Comparison of ENCODE assay signal across 18 cellular contexts in genomic region chr2:10594481-10594880, GRCh38.
DNase-seq lines count a peak whose midpoint lies in the region; ATAC-seq, FAIRE-seq and TF ChIP-seq lines count a peak whose summit lies in the region.
"Had no signal": no experiment of that assay in that cellular context is flagged by ENCODE, and none has a peak within 500 bp of the region (broad histone marks: within the 10 kb centered on the region; RNA-seq: fewer than 3 reads in every experiment).

No MANE protein-coding gene starts in this region.

- TF ChIP-seq EP300 in HepG2 (IDR thresholded peaks at IDR 0.05; ENCODE audit: low read depth in 2 of 2, low read length in 2 of 2) (no peak), HepG2 (CRISPR knock-in tag; IDR thresholded peaks at IDR 0.05; ENCODE audit: borderline replicate concordance) (no peak)

- POLR2A ChIA-PET in HepG2 (lab: Yijun Ruan, JAX), result no interaction called here

- in situ Hi-C loops in HepG2 (cut with HindIII; ENCODE audit: extremely low pct_ligation_motif_present, low pct_unique_long_range_greater_than_20kb), result no loop called here

- H3K4me3 Mint-ChIP-seq in endothelial cell (ENCODE audit: unreplicated experiment), result peak overlapping the region; percentile 23
- no peak overlapping the region for H3K4me3 Mint-ChIP-seq in nephron progenitor cell
- no peak overlapping the region for H3K4me3 Mint-ChIP-seq in T-helper 17 cell
- H3K4me3 Mint-ChIP-seq: CD4-positive, alpha-beta memory T cell had no signal

- H3K9me3 Mint-ChIP-seq in endothelial cell (ENCODE audit: unreplicated experiment) (no peaks in the 10 kb centered on the region), nephron progenitor cell (peaks cover 13% of the 10 kb centered on the region)
- H3K9me3 Mint-ChIP-seq: CD4-positive, alpha-beta memory T cell had no signal

- CTCF ChIA-PET in HepG2 (lab: Yijun Ruan, JAX; ENCODE audit: low intra/inter-chr PET ratio, low total read pairs), result no interaction called here

- TF ChIP-seq RAD21 in HepG2 (CRISPR knock-in tag; IDR thresholded peaks at IDR 0.05), result no peak

- DNase-seq in endothelial cell (ENCODE audit: low spot score), result no peak
- no peak for DNase-seq in HepG2 (ENCODE audit: low spot score)
- DNase-seq in nephron progenitor cell, result no peak
- no peak for DNase-seq in activated T-cell treated with anti-CD3 and anti-CD28 coated beads, Interleukin-2, amount 50 U/mL, for 1 hour
- no peak for DNase-seq in GM20000 (ENCODE audit: low spot score)
- DNase-seq in central memory CD4-positive, alpha-beta T cell, result no peak
- DNase-seq in T-helper 17 cell, result no peak
- DNase-seq: C1 segment of cervical spinal cord; Calu3; CD4-positive, alpha-beta memory T cell; COR-L47; DMS53; DMS79 treated with DMSO at 0.1 percent for 48 hours; GM23248; H7; HCEC 1CT had no signal

- ATAC-seq in HepG2 (no peak), T-helper 17 cell (no peak)

- peaks cover 11% of the 10 kb centered on the region for H3K36me3 Mint-ChIP-seq in endothelial cell (ENCODE audit: low read depth, unreplicated experiment)
- peaks cover 67% of the 10 kb centered on the region for H3K36me3 Mint-ChIP-seq in nephron progenitor cell (ENCODE audit: low read depth)
- H3K36me3 Mint-ChIP-seq in T-helper 17 cell (ENCODE audit: low read depth), result peaks cover 12% of the 10 kb centered on the region

- BruUV-seq in HepG2 (replicated peaks; lab: Mats Ljungman, UMichigan), result no TSS peak

- TF ChIP-seq CTCF in endothelial cell (IDR thresholded peaks at IDR 0.05; ENCODE audit: unreplicated experiment) (no peak), HepG2 (CRISPR knock-in tag; IDR thresholded peaks at IDR 0.05) (no peak), nephron progenitor cell (IDR thresholded peaks at IDR 0.05) (no peak), GM20000 (IDR thresholded peaks at IDR 0.05; ENCODE audit: extremely low read depth, missing control alignments) (no peak)

- no peaks in the 10 kb centered on the region for H3K79me2 ChIP-seq in HepG2 (ENCODE audit: insufficient read depth, low read length)

- TF ChIP-seq POLR2A in HepG2 (IDR thresholded peaks at IDR 0.05; ENCODE audit: insufficient read depth in 1 of 2, low read depth in 2 of 2, low read length in 2 of 2), result no peak

- H3K36me3 ChIP-seq in HepG2 (replicated peaks in 1 of 2; ENCODE audit: control insufficient read depth in 1 of 2, insufficient read depth in 2 of 2, low read length in 2 of 2), result peaks cover 20 to 70% of the 10 kb centered on the region in 2 experiments

- H4K20me1 ChIP-seq in HepG2 (ENCODE audit: insufficient read depth, low read length), result no peaks in the 10 kb centered on the region; the same call in none of the 2 replicates

- no peak overlapping the region for H3K4me2 ChIP-seq in HepG2 (ENCODE audit: low read depth, low read length)

- H3K27ac Mint-ChIP-seq in endothelial cell (ENCODE audit: unreplicated experiment), result peak overlapping the region; percentile 99
- peak overlapping the region; percentile 66 for H3K27ac Mint-ChIP-seq in nephron progenitor cell
- H3K27ac Mint-ChIP-seq in T-helper 17 cell, result no peak overlapping the region

- intact Hi-C loops in HepG2 (cut with micrococcal nuclease; ENCODE audit: unreplicated experiment), result no loop called here

- H3K27me3 Mint-ChIP-seq in endothelial cell (ENCODE audit: unreplicated experiment) (peaks cover 3% of the 10 kb centered on the region), nephron progenitor cell (ENCODE audit: low read depth, poor library complexity) (no peaks in the 10 kb centered on the region), T-helper 17 cell (no peaks in the 10 kb centered on the region)
- H3K27me3 Mint-ChIP-seq: CD4-positive, alpha-beta memory T cell had no signal

- no peak overlapping the region for H3K27ac ChIP-seq in HepG2 (ENCODE audit: extremely low read length, insufficient read depth, low read length)
- H3K27ac ChIP-seq: GM23248 had no signal

- no peaks in the 10 kb centered on the region for H3K27me3 ChIP-seq in HepG2 (ENCODE audit: control insufficient read depth in 1 of 2, insufficient read depth in 2 of 2, low read length in 2 of 2)

- WGBS in HepG2 (ENCODE audit: low lambda C conversion rate), result 92% methylated on average over 5 of the region's 5 CpGs

- H3K4me3 ChIP-seq in HepG2 (replicated peaks in 1 of 3; ENCODE audit: insufficient read depth in 1 of 3, low read depth in 2 of 3, low read length in 3 of 3), result no peak overlapping the region
- H3K4me3 ChIP-seq: GM23248 had no signal

- peak; percentile 15 for FAIRE-seq in HepG2 (lab: Jason Lieb, UNC)
- FAIRE-seq: GM12892, H1 had no signal

- H3K9ac ChIP-seq in HepG2 (ENCODE audit: insufficient read depth, low read depth, low read length), result no peak overlapping the region
- H3K9ac ChIP-seq: GM23248 had no signal

- H3K9me3 ChIP-seq in HepG2 (ENCODE audit: low read length) (no peaks in the 10 kb centered on the region), T-helper 17 cell (ENCODE audit: control insufficient read depth, low read length, poor library complexity, severe bottlenecking) (no peaks in the 10 kb centered on the region)

- no peak overlapping the region for H2AFZ ChIP-seq in HepG2 (ENCODE audit: low read length)
- H2AFZ ChIP-seq: GM23248 had no signal

- H3K4me1 Mint-ChIP-seq in endothelial cell (ENCODE audit: unreplicated experiment), result peaks cover 14% of the 10 kb centered on the region
- peaks cover 49% of the 10 kb centered on the region for H3K4me1 Mint-ChIP-seq in nephron progenitor cell
- peaks cover 7% of the 10 kb centered on the region for H3K4me1 Mint-ChIP-seq in T-helper 17 cell

- H3K4me1 ChIP-seq in HepG2 (ENCODE audit: insufficient read depth, low read length), result no peaks in the 10 kb centered on the region

TF ChIP-seq in HepG2, 621 proteins besides CTCF, POLR2A, EP300 and RAD21:
- TF ChIP-seq ZNF350 (CRISPR knock-in tag; IDR thresholded peaks at IDR 0.05; ENCODE audit: borderline replicate concordance, low read depth) (no peak), ZSCAN31 (CRISPR knock-in tag; IDR thresholded peaks at IDR 0.05; ENCODE audit: low read depth) (no peak)
